ENCODE assay signal across 1 cellular context in genomic region chr4:156941940-156942548, GRCh38.
TF ChIP-seq lines count a peak whose summit lies in the region.

No MANE protein-coding gene starts in this region.

TF ChIP-seq in HEK293, 187 proteins besides CTCF, POLR2A, EP300 and RAD21 (continued from another document):
- TF ChIP-seq, protein P1, sequence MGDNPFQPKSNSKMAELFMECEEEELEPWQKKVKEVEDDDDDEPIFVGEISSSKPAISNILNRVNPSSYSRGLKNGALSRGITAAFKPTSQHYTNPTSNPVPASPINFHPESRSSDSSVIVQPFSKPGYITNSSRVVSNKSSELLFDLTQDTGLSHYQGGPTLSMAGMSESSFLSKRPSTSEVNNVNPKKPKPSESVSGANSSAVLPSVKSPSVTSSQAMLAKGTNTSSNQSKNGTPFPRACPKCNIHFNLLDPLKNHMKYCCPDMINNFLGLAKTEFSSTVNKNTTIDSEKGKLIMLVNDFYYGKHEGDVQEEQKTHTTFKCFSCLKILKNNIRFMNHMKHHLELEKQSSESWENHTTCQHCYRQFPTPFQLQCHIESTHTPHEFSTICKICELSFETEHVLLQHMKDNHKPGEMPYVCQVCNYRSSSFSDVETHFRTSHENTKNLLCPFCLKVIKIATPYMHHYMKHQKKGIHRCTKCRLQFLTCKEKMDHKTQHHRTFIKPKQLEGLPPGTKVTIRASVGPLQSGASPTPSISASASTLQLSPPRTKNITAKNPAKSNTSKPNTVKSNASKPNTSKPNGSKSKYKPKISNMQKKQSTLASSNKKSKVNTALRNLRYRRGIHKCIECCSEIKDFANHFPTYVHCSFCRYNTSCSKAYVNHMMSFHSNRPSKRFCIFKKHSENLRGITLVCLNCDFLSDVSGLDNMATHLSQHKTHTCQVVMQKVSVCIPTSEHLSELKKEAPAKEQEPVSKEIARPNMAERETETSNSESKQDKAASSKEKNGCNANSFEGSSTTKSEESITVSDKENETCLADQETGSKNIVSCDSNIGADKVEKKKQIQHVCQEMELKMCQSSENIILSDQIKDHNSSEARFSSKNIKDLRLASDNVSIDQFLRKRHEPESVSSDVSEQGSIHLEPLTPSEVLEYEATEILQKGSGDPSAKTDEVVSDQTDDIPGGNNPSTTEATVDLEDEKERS (tag by site-specific recombination; IDR thresholded peaks at IDR 0.05): no peak
- TF ChIP-seq KLF10 (tag by site-specific recombination; IDR thresholded peaks at IDR 0.05) (peak; percentile 50; the same call in 1 of the 2 replicates), ZNF660 (tag by site-specific recombination; IDR thresholded peaks at IDR 0.05) (0 out of 2 replicates have a peak, but pooled peaks have one; percentile 30), ZNF26 (tag by site-specific recombination; IDR thresholded peaks at IDR 0.05) (no peak), ZNF114 (tag by site-specific recombination; IDR thresholded peaks at IDR 0.05) (no peak), ZNF404 (tag by site-specific recombination; IDR thresholded peaks at IDR 0.05) (no peak), ZNF391 (tag by site-specific recombination; IDR thresholded peaks at IDR 0.05; ENCODE audit: borderline replicate concordance, low read depth) (no peak), WT1 (tag by site-specific recombination; IDR thresholded peaks at IDR 0.05) (peak; percentile 86), ZNF2 (tag by site-specific recombination; IDR thresholded peaks at IDR 0.05) (no peak), ZNF488 (tag by site-specific recombination; IDR thresholded peaks at IDR 0.05) (no peak), MYNN (tag by site-specific recombination; IDR thresholded peaks at IDR 0.05; ENCODE audit: borderline replicate concordance) (no peak), ZNF214 (tag by site-specific recombination; IDR thresholded peaks at IDR 0.05; ENCODE audit: borderline replicate concordance) (no peak)
- TF ChIP-seq, protein P2, sequence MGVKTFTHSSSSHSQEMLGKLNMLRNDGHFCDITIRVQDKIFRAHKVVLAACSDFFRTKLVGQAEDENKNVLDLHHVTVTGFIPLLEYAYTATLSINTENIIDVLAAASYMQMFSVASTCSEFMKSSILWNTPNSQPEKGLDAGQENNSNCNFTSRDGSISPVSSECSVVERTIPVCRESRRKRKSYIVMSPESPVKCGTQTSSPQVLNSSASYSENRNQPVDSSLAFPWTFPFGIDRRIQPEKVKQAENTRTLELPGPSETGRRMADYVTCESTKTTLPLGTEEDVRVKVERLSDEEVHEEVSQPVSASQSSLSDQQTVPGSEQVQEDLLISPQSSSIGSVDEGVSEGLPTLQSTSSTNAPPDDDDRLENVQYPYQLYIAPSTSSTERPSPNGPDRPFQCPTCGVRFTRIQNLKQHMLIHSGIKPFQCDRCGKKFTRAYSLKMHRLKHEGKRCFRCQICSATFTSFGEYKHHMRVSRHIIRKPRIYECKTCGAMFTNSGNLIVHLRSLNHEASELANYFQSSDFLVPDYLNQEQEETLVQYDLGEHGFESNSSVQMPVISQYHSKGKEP (tag by site-specific recombination; IDR thresholded peaks at IDR 0.05): peak; percentile 72
